7 cellular contexts compared by ENCODE assay signal in the genomic region with DNA sequence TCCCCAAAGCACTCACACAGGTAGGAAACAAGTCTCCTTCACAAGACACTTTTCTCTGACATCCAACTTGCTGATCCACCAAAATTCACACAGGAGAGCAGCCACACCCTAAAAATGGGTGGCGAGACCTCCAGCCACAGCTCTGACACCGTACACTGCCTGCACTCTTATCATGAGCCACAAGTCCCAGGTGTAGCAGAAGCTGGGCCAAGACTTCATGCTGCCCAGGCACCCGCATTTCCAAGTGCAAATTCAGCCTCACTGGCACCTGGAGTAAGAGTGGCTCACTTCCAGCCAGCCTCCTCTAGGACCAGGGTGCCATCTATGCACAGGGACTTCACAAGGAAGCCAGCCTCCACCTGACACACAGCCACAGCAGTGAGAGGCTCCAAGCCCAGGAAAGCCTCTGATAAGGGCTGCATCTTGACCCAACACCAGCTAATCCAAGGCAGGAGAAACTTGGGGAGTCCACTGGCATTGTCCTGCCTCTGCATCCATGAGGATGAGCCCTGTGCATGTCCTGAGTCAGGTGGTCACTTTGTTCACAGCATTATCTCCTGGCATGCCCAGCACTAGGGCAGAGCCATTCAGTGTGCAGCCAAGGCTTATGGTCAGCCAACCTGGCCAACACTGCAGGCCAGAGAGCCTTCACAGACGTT. TPM values are rescaled to one million over a fixed set of nuclear protein-coding genes. Genes with fewer than 3 reads are reported as not detected.
A peak's percentile ranks its signal among the peaks of the same experiment; 100 is the strongest.
DNase-seq lines count a peak whose midpoint lies in the region; ATAC-seq and TF ChIP-seq lines count a peak whose summit lies in the region.
"Had no signal": no experiment of that assay in that cellular context is flagged by ENCODE, and none has a peak within 500 bp of the region (broad histone marks: within the 10 kb centered on the region; RNA-seq: fewer than 3 reads in every experiment).

No MANE protein-coding gene starts in this region.

- TF ChIP-seq CTCF in OCI-LY7 (conservative IDR thresholded peaks at IDR 0.05; ENCODE audit: low read length) (no peak), osteocyte (IDR thresholded peaks at IDR 0.05) (no peak), omental fat pad (IDR thresholded peaks at IDR 0.05) (no peak)

- ATAC-seq in HG02870 (IDR thresholded peaks at IDR 0.05; ENCODE audit: unreplicated experiment): no peak
- no peak for ATAC-seq in omental fat pad (ENCODE audit: low FRiP score)

- no peak for DNase-seq in OCI-LY7 (ENCODE audit: low spot score)
- peak; percentile 38 for DNase-seq in islet precursor cell
- no peak for DNase-seq in osteocyte (ENCODE audit: extremely low spot score, unreplicated experiment)
- no peak for DNase-seq in omental fat pad (ENCODE audit: low spot score)
- DNase-seq: T1000 had no signal

- no peak overlapping the region for H3K9ac ChIP-seq in BLaER1

- no peaks in the 10 kb centered on the region for H3K27me3 ChIP-seq in BLaER1

- H3K4me2 ChIP-seq in BLaER1 (peak overlapping the region; percentile 92; the same call in 1 of the 2 replicates), OCI-LY7 (ENCODE audit: low read length) (peak overlapping the region; percentile 87; the same call in 1 of the 2 replicates)

- no peaks in the 10 kb centered on the region for H3K9me3 Mint-ChIP-seq in osteocyte (ENCODE audit: unreplicated experiment)

- no peak overlapping the region for H2AFZ ChIP-seq in OCI-LY7 (ENCODE audit: low read length)

- peaks cover 9% of the 10 kb centered on the region; the same call in 1 of the 2 replicates for H3K79me2 ChIP-seq in OCI-LY7 (ENCODE audit: insufficient read depth, low read depth, low read length)

- CTCF ChIA-PET in OCI-LY7 (lab: Charles Lee; ENCODE audit: unreplicated experiment): no interaction called here

- H3K9me3 ChIP-seq in BLaER1 (no peaks in the 10 kb centered on the region), OCI-LY7 (ENCODE audit: low read length) (no peaks in the 10 kb centered on the region)

- H3K27ac ChIP-seq in BLaER1: peak overlapping the region; percentile 76; the same call in 1 of the 2 replicates
- H3K27ac ChIP-seq in OCI-LY7 (ENCODE audit: low read depth, low read length, poor library complexity, severe bottlenecking): peak overlapping the region; percentile 86

- no peak overlapping the region for H3K4me3 ChIP-seq in BLaER1
- no peak overlapping the region for H3K4me3 ChIP-seq in OCI-LY7 (ENCODE audit: low read depth, low read length, poor library complexity, severe bottlenecking)

- H3K4me1 ChIP-seq in BLaER1 (peaks cover 53% of the 10 kb centered on the region), OCI-LY7 (ENCODE audit: insufficient read depth, low read length, poor library complexity, severe bottlenecking) (peaks cover 35% of the 10 kb centered on the region)

- no peaks in the 10 kb centered on the region for H3K27me3 Mint-ChIP-seq in osteocyte (ENCODE audit: unreplicated experiment)

- H3K9me2 ChIP-seq in OCI-LY7 (ENCODE audit: insufficient read depth, low read length): no peaks in the 10 kb centered on the region

- H3K4me3 Mint-ChIP-seq in osteocyte (ENCODE audit: unreplicated experiment): no peak overlapping the region

- intact Hi-C loops in OCI-LY7 (cut with micrococcal nuclease; ENCODE audit: unreplicated experiment): loop anchor here (5.0 kb wide), 1 partner anchor 68 kb away; no protein-coding TSS in a partner anchor

- BruUV-seq in OCI-LY7 (replicated peaks; lab: Mats Ljungman, UMichigan): no TSS peak

- no peak overlapping the region for H3K27ac Mint-ChIP-seq in osteocyte (ENCODE audit: unreplicated experiment)

- POLR2A ChIA-PET in OCI-LY7 (lab: Charles Lee): interaction anchor here (0.5 to 1.7 kb wide), 3 partner anchors 29 to 436 kb away, joined by 3 to 7 read pairs (median 4); partner anchors contain the start of gene ZNF764

- H4K20me1 ChIP-seq in BLaER1: peaks cover 17% of the 10 kb centered on the region
- no peaks in the 10 kb centered on the region for H4K20me1 ChIP-seq in OCI-LY7 (ENCODE audit: insufficient read depth, low read length)

- H3K36me3 Mint-ChIP-seq in osteocyte (ENCODE audit: unreplicated experiment): peaks cover 5% of the 10 kb centered on the region

- H3K36me3 ChIP-seq in BLaER1: peaks cover 41% of the 10 kb centered on the region
- peaks cover 27% of the 10 kb centered on the region for H3K36me3 ChIP-seq in OCI-LY7 (ENCODE audit: insufficient read depth, low read length)

- H3K4me1 Mint-ChIP-seq in osteocyte (ENCODE audit: unreplicated experiment): peaks cover 23% of the 10 kb centered on the region

RNA-seq across cellular contexts. Expression of gene ZNF768, which starts 2.6 kb away (rescaled TPM):
- 43.4 and 63.7 TPM in 2 replicates for total RNA-seq in OCI-LY7 (2014; rRNA removed; shearing (Covaris generic))
- 38.3 and 42.9 TPM in 2 replicates for total RNA-seq in OCI-LY7 (2022)
- 36.4 and 37.1 TPM in 2 replicates for total RNA-seq in osteocyte
- 10 to 100 TPM; 16.5 to 22.5 (median 18.6) TPM for total RNA-seq in omental fat pad

RNA-seq across cellular contexts. Expression of gene ZNF747, which starts 5.7 kb away (rescaled TPM):
- total RNA-seq in OCI-LY7 (2014; rRNA removed; shearing (Covaris generic)): 15.7 and 22.2 TPM in 2 replicates
- total RNA-seq in OCI-LY7 (2022) (17.2 and 20.8 TPM in 2 replicates), osteocyte (4.3 and 4.8 TPM in 2 replicates), omental fat pad (10 to 100 TPM in 2 of 4 donors, 1 to 10 TPM in 2; 7.7 to 12.1 (median 10.4) TPM)

RNA-seq across cellular contexts. Expression of gene ZNF764, which starts 29.2 kb away (rescaled TPM):
- 10.5 and 14.6 TPM in 2 replicates for total RNA-seq in OCI-LY7 (2014; rRNA removed; shearing (Covaris generic))
- total RNA-seq in OCI-LY7 (2022): 12.8 and 13.8 TPM in 2 replicates
- total RNA-seq in osteocyte: 10.1 and 12.1 TPM in 2 replicates
- total RNA-seq in omental fat pad: 10 to 100 TPM in 2 of 4 donors, 1 to 10 TPM in 2; 4.5 to 15.9 (median 10.1) TPM

RNA-seq across cellular contexts. Expression of gene ZNF688, which starts 42.6 kb away (rescaled TPM):
- total RNA-seq in OCI-LY7 (2014; rRNA removed; shearing (Covaris generic)): 17.5 and 19.8 TPM in 2 replicates
- total RNA-seq in OCI-LY7 (2022) (15.0 and 15.3 TPM in 2 replicates), osteocyte (10.9 and 11.3 TPM in 2 replicates), omental fat pad (10 to 100 TPM in 3 of 4 donors, 1 to 10 TPM in 1; 7.4 to 24.0 (median 13.3) TPM)

RNA-seq across cellular contexts. Expression of gene ITGAL, which starts 56.4 kb away (rescaled TPM):
- total RNA-seq in OCI-LY7 (2014; rRNA removed; shearing (Covaris generic)): 30.7 and 40.2 TPM in 2 replicates
- total RNA-seq in OCI-LY7 (2022): 125 and 140 TPM in 2 replicates
- not detected in 2 replicates for total RNA-seq in osteocyte
- total RNA-seq in omental fat pad: 10 to 100 TPM in 1 of 4 donors, 1 to 10 TPM in 3; 1.5 to 20.2 (median 6.3) TPM
